ENCODE assay signal across 8 cellular contexts in genomic region chr5:87411586-87412416, GRCh38. TPM values are rescaled to one million over a fixed set of nuclear protein-coding genes. Genes with fewer than 3 reads are reported as not detected.
DNase-seq lines count a peak whose midpoint lies in the region; ATAC-seq, FAIRE-seq and TF ChIP-seq lines count a peak whose summit lies in the region.

No MANE protein-coding gene starts in this region.

- H3K27ac ChIP-seq in endothelial cell of umbilical vein (ENCODE audit: insufficient read depth, low read depth, low read length): peak overlapping the region; percentile 97

- peaks cover 3% of the 10 kb centered on the region for H3K27me3 Mint-ChIP-seq in type B pancreatic cell

- H3K9me1 ChIP-seq in endothelial cell of umbilical vein (replicated peaks; ENCODE audit: control insufficient read depth, extremely low read depth, insufficient read depth, low read length): no peaks in the 10 kb centered on the region

- TF ChIP-seq CTCF in endothelial cell of umbilical vein (IDR thresholded peaks at IDR 0.05; ENCODE audit: extremely low read depth in 1 of 2, insufficient read depth in 1 of 2, low read depth in 1 of 2, low read length in 2 of 2): no peak
- TF ChIP-seq CTCF in mucosa of descending colon (IDR thresholded peaks at IDR 0.05): no peak
- no peak for TF ChIP-seq CTCF in type B pancreatic cell (conservative IDR thresholded peaks at IDR 0.05)

- H3K4me3 ChIP-seq in endothelial cell of umbilical vein (replicated peaks in 1 of 3; ENCODE audit: insufficient read depth in 1 of 3, low read depth in 1 of 3, low read length in 3 of 3) (peak overlapping the region; percentile 71 to 96 (median 94)), mucosa of descending colon (peak overlapping the region; percentile 89)

- intact Hi-C loops in endothelial cell of umbilical vein (cut with micrococcal nuclease): loop anchor here (1.0 to 5.0 kb wide), 6 partner anchors 10 to 1473 kb away; partner anchors contain the start of gene COX7C
- intact Hi-C loops in mucosa of descending colon (cut with DNase I, micrococcal nuclease): no loop called here

- H3K36me3 ChIP-seq in endothelial cell of umbilical vein (ENCODE audit: control insufficient read depth in 2 of 2, extremely low read depth in 1 of 2, insufficient read depth in 2 of 2, low read length in 2 of 2) (peaks cover 2 to 11% of the 10 kb centered on the region in 2 experiments), mucosa of descending colon (ENCODE audit: low read depth) (peaks cover 14% of the 10 kb centered on the region)

- CTCF ChIA-PET in endothelial cell of umbilical vein (lab: Charles Lee): interaction anchor here (1.1 to 4.2 kb wide), 5 partner anchors 9 to 1313 kb away, joined by 3 to 33 read pairs (median 4); no protein-coding TSS in a partner anchor

- TF ChIP-seq POLR2A in endothelial cell of umbilical vein (IDR thresholded peaks at IDR 0.05; ENCODE audit: low read depth, low read length): no peak

- ATAC-seq in GM19452 (IDR thresholded peaks at IDR 0.05; ENCODE audit: unreplicated experiment) (peak; percentile 17), mucosa of descending colon (peak; percentile 46), HG03097 (IDR thresholded peaks at IDR 0.05; ENCODE audit: low FRiP score, unreplicated experiment) (no peak)

- DNase-seq in COLO668 (lab: John Stamatoyannopoulos, UW; ENCODE audit: unreplicated experiment) (peak; percentile 11), HT-29 (ENCODE audit: low spot score) (peak; percentile 58), UCSD-AML1 (lab: John Stamatoyannopoulos, UW; ENCODE audit: unreplicated experiment) (peak; percentile 61), endothelial cell of umbilical vein (ENCODE audit: low read depth, low spot score) (peak; percentile 71), mucosa of descending colon (peak in 1 of 3 donors; percentile 34), type B pancreatic cell (ENCODE audit: extremely low spot score, unreplicated experiment) (no peak)

- peak overlapping the region; percentile 88 for H3K4me2 ChIP-seq in endothelial cell of umbilical vein (ENCODE audit: insufficient read depth, low read length)

- POLR2A ChIA-PET in endothelial cell of umbilical vein (lab: Charles Lee): no interaction called here

- H3K36me3 Mint-ChIP-seq in type B pancreatic cell: peaks cover 7% of the 10 kb centered on the region

- FAIRE-seq in endothelial cell of umbilical vein (lab: Jason Lieb, UNC): peak; percentile 77

- H3K4me3 Mint-ChIP-seq in type B pancreatic cell: peak overlapping the region; percentile 98

- H3K79me2 ChIP-seq in endothelial cell of umbilical vein (ENCODE audit: control insufficient read depth, insufficient read depth, low read length): peaks cover 48% of the 10 kb centered on the region

- H4K20me1 ChIP-seq in endothelial cell of umbilical vein (replicated peaks; ENCODE audit: control insufficient read depth, extremely low read depth, insufficient read depth, low read length): peaks cover 3% of the 10 kb centered on the region

- no TSS peak for BruUV-seq in endothelial cell of umbilical vein (replicated peaks; lab: Mats Ljungman, UMichigan)

- peak overlapping the region; percentile 94 for H3K27ac Mint-ChIP-seq in type B pancreatic cell

- H3K9ac ChIP-seq in endothelial cell of umbilical vein (replicated peaks; ENCODE audit: extremely low read depth, insufficient read depth, low read length): peak overlapping the region; percentile 98

- no peaks in the 10 kb centered on the region for H3K9me3 ChIP-seq in endothelial cell of umbilical vein (replicated peaks; ENCODE audit: control insufficient read depth, insufficient read depth, low read length)
- no peaks in the 10 kb centered on the region for H3K9me3 ChIP-seq in mucosa of descending colon

- peak overlapping the region; percentile 16 for H2AFZ ChIP-seq in endothelial cell of umbilical vein (ENCODE audit: low read depth, low read length)

- dilution Hi-C loops in endothelial cell of umbilical vein (cut with MboI; ENCODE audit: extremely low pct_ligation_motif_present, low sequenced_read_pairs): no loop called here

- H3K27me3 ChIP-seq in endothelial cell of umbilical vein (ENCODE audit: control insufficient read depth in 2 of 2, insufficient read depth in 2 of 2, low read length in 2 of 2): no peaks in the 10 kb centered on the region

- H3K9me3 Mint-ChIP-seq in type B pancreatic cell: no peaks in the 10 kb centered on the region

- H3K4me1 ChIP-seq in endothelial cell of umbilical vein (ENCODE audit: control insufficient read depth, extremely low read depth, insufficient read depth, low read length): peaks cover 18% of the 10 kb centered on the region
- H3K4me1 ChIP-seq in mucosa of descending colon (ENCODE audit: low read depth): peaks cover 10% of the 10 kb centered on the region

- peaks cover 16% of the 10 kb centered on the region for H3K4me1 Mint-ChIP-seq in type B pancreatic cell (ENCODE audit: unreplicated experiment)

TF ChIP-seq in endothelial cell of umbilical vein, 7 proteins besides CTCF, POLR2A, EP300 and RAD21:
- TF ChIP-seq GATA2 (IDR thresholded peaks at IDR 0.05; ENCODE audit: insufficient read depth, insufficient read length, low read depth, low read length) (peak; percentile 85), EZH2 (IDR thresholded peaks at IDR 0.05; ENCODE audit: borderline replicate concordance, low read depth, low read length, severe bottlenecking) (no peak), POLR2AphosphoS5 (IDR thresholded peaks at IDR 0.05; ENCODE audit: insufficient read depth, low read depth, low read length) (peak; percentile 23), FOS (IDR thresholded peaks at IDR 0.05; ENCODE audit: borderline replicate concordance, insufficient read depth, low read length) (no peak), MAX (IDR thresholded peaks at IDR 0.05; ENCODE audit: insufficient read depth, insufficient read length) (no peak), MYC (IDR thresholded peaks at IDR 0.05; ENCODE audit: low read depth, low read length) (no peak)

RNA-seq across cellular contexts. Expression of gene CCNH, which starts 0.9 kb away (rescaled TPM):
- total RNA-seq in HT-29 (2014; rRNA removed; shearing (Covaris generic)): 39.5 and 41.3 TPM in 2 replicates
- 50.6 and 54.1 TPM in 2 replicates for total RNA-seq in endothelial cell of umbilical vein
- 22.1 and 47.9 TPM in 2 replicates for polyA plus RNA-seq in endothelial cell of umbilical vein
- polyA plus RNA-seq in endothelial cell of umbilical vein (2011; cell fraction: cytosol; rRNA removed): 45.8 and 58.1 TPM in 2 replicates
- 62.4 and 80.4 TPM in 2 replicates for polyA plus RNA-seq in endothelial cell of umbilical vein (2011; cell fraction: nucleus; rRNA removed)
- 45.6 and 59.8 TPM in 2 replicates for polyA plus RNA-seq in endothelial cell of umbilical vein (2012)
- polyA minus RNA-seq in endothelial cell of umbilical vein: 73.7 and 94.4 TPM in 2 replicates
- polyA minus RNA-seq in endothelial cell of umbilical vein (2011; cell fraction: cytosol; rRNA and poly(A)+ RNA removed): 37.4 TPM
- 150 and 193 TPM in 2 replicates for polyA minus RNA-seq in endothelial cell of umbilical vein (2011; cell fraction: nucleus; rRNA and poly(A)+ RNA removed)
- 10 to 100 TPM; 40.7 to 56.6 (median 49.4) TPM for total RNA-seq in mucosa of descending colon
- 34.1 and 34.5 TPM in 2 replicates for total RNA-seq in type B pancreatic cell (ENCODE audit: low replicate concordance)
